In genomic region chr3:10883478-10884234, GRCh38 we compare ENCODE assay signal across 10 cellular contexts.
A peak's percentile ranks its signal among the peaks of the same experiment; 100 is the strongest.
DNase-seq lines count a peak whose midpoint lies in the region; ATAC-seq and TF ChIP-seq lines count a peak whose summit lies in the region.
"Had no signal": no experiment of that assay in that cellular context is flagged by ENCODE, and none has a peak within 500 bp of the region (broad histone marks: within the 10 kb centered on the region; RNA-seq: fewer than 3 reads in every experiment).

No MANE protein-coding gene starts in this region.

- DNase-seq in NCI-H82 (lab: John Stamatoyannopoulos, UW), result peak; percentile 38
- DNase-seq in NCI-H82 treated with DMSO at 0.1 percent for 48 hours (lab: John Stamatoyannopoulos, UW; ENCODE audit: unreplicated experiment), result no peak
- DNase-seq in NB4 (ENCODE audit: low read depth), result peak; percentile 45
- DNase-seq in endodermal cell, result peak; percentile 77
- DNase-seq in psoas muscle, result no peak
- DNase-seq in NK-92 treated with Interleukin-12 subunit alpha and Interleukin-12 subunit beta, amount 100 ng/mL, for 24 hours (lab: John Stamatoyannopoulos, UW), result no peak
- DNase-seq in stimulated activated naive CD4-positive, alpha-beta T cell treated with Interleukin-2 at 50 U/mL for 16 hours (lab: John Stamatoyannopoulos, UW), result no peak
- no peak for DNase-seq in CD8-positive, alpha-beta T cell
- DNase-seq: CD8-positive, alpha-beta memory T cell; naive B cell had no signal

- H3K27me3 Mint-ChIP-seq in endodermal cell (ENCODE audit: insufficient read depth), result peaks cover 56% of the 10 kb centered on the region
- H3K27me3 Mint-ChIP-seq in CD8-positive, alpha-beta T cell (ENCODE audit: low read depth), result peaks cover 15% of the 10 kb centered on the region

- H3K27ac ChIP-seq in endodermal cell (ENCODE audit: low read depth, low read length) (no peak overlapping the region), psoas muscle (no peak overlapping the region)
- no peak overlapping the region for H3K27ac ChIP-seq in CD8-positive, alpha-beta T cell (ENCODE audit: low read depth, low read length)

- no peaks in the 10 kb centered on the region for H3K9me3 ChIP-seq in endodermal cell (ENCODE audit: control insufficient read depth, low read length)
- no peaks in the 10 kb centered on the region for H3K9me3 ChIP-seq in psoas muscle
- H3K9me3 ChIP-seq in CD8-positive, alpha-beta T cell (ENCODE audit: low read length), result no peaks in the 10 kb centered on the region

- H3K27ac Mint-ChIP-seq in endodermal cell, result no peak overlapping the region
- no peak overlapping the region for H3K27ac Mint-ChIP-seq in CD8-positive, alpha-beta T cell
- H3K27ac Mint-ChIP-seq: CD8-positive, alpha-beta memory T cell; naive B cell had no signal

- H3K4me1 ChIP-seq in endodermal cell (ENCODE audit: control insufficient read depth, insufficient read depth, low read length) (no peaks in the 10 kb centered on the region), psoas muscle (no peaks in the 10 kb centered on the region)
- no peaks in the 10 kb centered on the region for H3K4me1 ChIP-seq in CD8-positive, alpha-beta T cell (ENCODE audit: insufficient read depth, low read length)

- H3K36me3 ChIP-seq in endodermal cell (ENCODE audit: control insufficient read depth, insufficient read depth, low read length) (no peaks in the 10 kb centered on the region), psoas muscle (ENCODE audit: insufficient read depth in 1 of 2, low read depth in 1 of 2) (no peaks in the 10 kb centered on the region)
- no peaks in the 10 kb centered on the region for H3K36me3 ChIP-seq in CD8-positive, alpha-beta T cell (ENCODE audit: insufficient read depth, low read length)

- no peak overlapping the region for H3K4me3 Mint-ChIP-seq in endodermal cell
- H3K4me3 Mint-ChIP-seq in CD8-positive, alpha-beta T cell, result no peak overlapping the region
- H3K4me3 Mint-ChIP-seq: CD8-positive, alpha-beta memory T cell; naive B cell had no signal

- TF ChIP-seq POLR2A in NB4 (IDR thresholded peaks at IDR 0.05; ENCODE audit: extremely low read depth, insufficient read length), result no peak

- CTCF ChIA-PET in CD8-positive, alpha-beta T cell (lab: Charles Lee), result no interaction called here

- no peak overlapping the region for H3K4me3 ChIP-seq in NB4 (ENCODE audit: low read depth, low read length)
- H3K4me3 ChIP-seq in endodermal cell (ENCODE audit: low read length), result no peak overlapping the region
- H3K4me3 ChIP-seq in psoas muscle, result no peak overlapping the region
- H3K4me3 ChIP-seq in CD8-positive, alpha-beta T cell (ENCODE audit: low read depth, low read length), result no peak overlapping the region

- WGBS in endodermal cell (ENCODE audit: insufficient coverage in 1 of 2, insufficient read length in 1 of 2), 2 experiments, result 84 to 98% methylated on average over 6 to 7 of the region's 7 CpGs
- WGBS in psoas muscle, 3 donors, result 65 to 73% (median 71%) methylated on average over 7 of the region's 7 CpGs

- ATAC-seq in psoas muscle, result no peak
- no peak for ATAC-seq in CD8-positive, alpha-beta T cell

- H3K9ac ChIP-seq in endodermal cell (ENCODE audit: extremely low read depth, low read length, poor library complexity, severe bottlenecking), result no peak overlapping the region

- H3K36me3 Mint-ChIP-seq in endodermal cell (ENCODE audit: low read depth), result no peaks in the 10 kb centered on the region
- H3K36me3 Mint-ChIP-seq in CD8-positive, alpha-beta T cell, result no peaks in the 10 kb centered on the region
- H3K36me3 Mint-ChIP-seq: CD8-positive, alpha-beta memory T cell; naive B cell had no signal

- H3K27me3 ChIP-seq in endodermal cell (ENCODE audit: control insufficient read depth, insufficient read depth, low read length, poor library complexity, severe bottlenecking) (no peaks in the 10 kb centered on the region), psoas muscle (ENCODE audit: insufficient read depth in 3 of 3, low read length in 2 of 3) (peaks cover 0 to 8% (median 2%) of the 10 kb centered on the region in 3 donors)
- no peaks in the 10 kb centered on the region for H3K27me3 ChIP-seq in CD8-positive, alpha-beta T cell (ENCODE audit: insufficient read depth, low read length)

- intact Hi-C loops in psoas muscle (cut with DNase I), result loop anchor here in 1 of 2 donors (5.0 kb wide), 1 partner anchor 121 kb away; no protein-coding TSS in a partner anchor
- intact Hi-C loops in CD8-positive, alpha-beta T cell (cut with DNase I, micrococcal nuclease), result no loop called here

- TF ChIP-seq CTCF in NB4 (IDR thresholded peaks at IDR 0.05; ENCODE audit: low read depth, low read length) (peak; percentile 47), endodermal cell (conservative IDR thresholded peaks at IDR 0.05) (peak; percentile 83), psoas muscle (IDR thresholded peaks at IDR 0.05) (peak; percentile 18)
- no peak for TF ChIP-seq CTCF in CD8-positive, alpha-beta T cell (IDR thresholded peaks at IDR 0.05)

- POLR2A ChIA-PET in CD8-positive, alpha-beta T cell (lab: Charles Lee), result no interaction called here

- H3K4me1 Mint-ChIP-seq in endodermal cell, result no peaks in the 10 kb centered on the region
- no peaks in the 10 kb centered on the region for H3K4me1 Mint-ChIP-seq in CD8-positive, alpha-beta T cell (ENCODE audit: low read depth)
- H3K4me1 Mint-ChIP-seq: CD8-positive, alpha-beta memory T cell; naive B cell had no signal

- no peaks in the 10 kb centered on the region for H3K9me3 Mint-ChIP-seq in endodermal cell
- no peaks in the 10 kb centered on the region for H3K9me3 Mint-ChIP-seq in CD8-positive, alpha-beta T cell
- H3K9me3 Mint-ChIP-seq: CD8-positive, alpha-beta memory T cell had no signal

Comparison
In these comparisons a context has a peak if more than half of its experiments do, and no peak if none do; other contexts are left out.
1. DNase-seq: peak in NCI-H82 (single experiment), NB4 (single experiment) and endodermal cell (single experiment); none in NCI-H82 treated with DMSO at 0.1 percent for 48 hours (single experiment), psoas muscle (0 of 2), NK-92 treated with Interleukin-12 subunit alpha and Interleukin-12 subunit beta, amount 100 ng/mL, for 24 hours (single experiment), stimulated activated naive CD4-positive, alpha-beta T cell treated with Interleukin-2 at 50 U/mL for 16 hours (single experiment) and CD8-positive, alpha-beta T cell (0 of 7).